22 cellular contexts compared by ENCODE assay signal in genomic region chr13:76397413-76397812, GRCh38.
DNase-seq lines count a peak whose midpoint lies in the region; ATAC-seq and TF ChIP-seq lines count a peak whose summit lies in the region.
"Had no signal": no experiment of that assay in that cellular context is flagged by ENCODE, and none has a peak within 500 bp of the region (broad histone marks: within the 10 kb centered on the region; RNA-seq: fewer than 3 reads in every experiment).

No MANE protein-coding gene starts in this region.

- intact Hi-C loops in activated CD8-positive, alpha-beta T cell treated with anti-CD3 and anti-CD28 coated beads for 36 hours (cut with micrococcal nuclease): no loop called here
- intact Hi-C loops in breast epithelium (cut with DNase I; ENCODE audit: low total_unique reads): no loop called here

- no peak overlapping the region for H3K27ac Mint-ChIP-seq in activated CD8-positive, alpha-beta T cell treated with anti-CD3 and anti-CD28 coated beads for 36 hours
- no peak overlapping the region for H3K27ac Mint-ChIP-seq in activated CD8-positive, alpha-beta T cell treated with anti-CD3 and anti-CD28 coated beads, Interleukin-2, amount 10 ng/mL, durations not matched to agents 7 days and 5 days
- H3K27ac Mint-ChIP-seq in T-helper 2 cell treated with Interferon-gamma antibody and Interleukin-4, amounts not matched to agents 5 μg/mL and 100 μg/mL, for 36 hours: peak overlapping the region; percentile 86
- peak overlapping the region; percentile 3 for H3K27ac Mint-ChIP-seq in nephron progenitor cell
- H3K27ac Mint-ChIP-seq: activated naive CD4-positive, alpha-beta T cell treated with anti-CD3 and anti-CD28 coated beads, Interleukin-2, amount 10 ng/mL, durations not matched to agents 7 days and 5 days had no signal

- H3K4me3 ChIP-seq in breast epithelium: no peak overlapping the region
- H3K4me3 ChIP-seq: HAP-1, heart left ventricle, upper lobe of right lung had no signal

- POLR2A ChIA-PET in activated CD8-positive, alpha-beta T cell treated with anti-CD3 and anti-CD28 coated beads for 36 hours (lab: Charles Lee): no interaction called here
- POLR2A ChIA-PET in activated CD8-positive, alpha-beta T cell treated with anti-CD3 and anti-CD28 coated beads, Interleukin-2, amount 10 ng/mL, durations not matched to agents 7 days and 5 days (lab: Charles Lee): interaction anchor here (0.6 kb wide), 1 partner anchor 840 kb away, joined by 4 read pairs; no protein-coding TSS in a partner anchor

- no peak for TF ChIP-seq CTCF in activated CD8-positive, alpha-beta T cell treated with anti-CD3 and anti-CD28 coated beads for 36 hours (IDR thresholded peaks at IDR 0.05)
- no peak for TF ChIP-seq CTCF in nephron progenitor cell (IDR thresholded peaks at IDR 0.05)
- TF ChIP-seq CTCF in breast epithelium (IDR thresholded peaks at IDR 0.05): no peak

- peaks cover 2% of the 10 kb centered on the region for H3K4me1 Mint-ChIP-seq in activated CD8-positive, alpha-beta T cell treated with anti-CD3 and anti-CD28 coated beads for 36 hours (ENCODE audit: low read depth)
- H3K4me1 Mint-ChIP-seq in activated CD8-positive, alpha-beta T cell treated with anti-CD3 and anti-CD28 coated beads, Interleukin-2, amount 10 ng/mL, durations not matched to agents 7 days and 5 days (ENCODE audit: low read depth): no peaks in the 10 kb centered on the region
- H3K4me1 Mint-ChIP-seq in T-helper 2 cell treated with Interferon-gamma antibody and Interleukin-4, amounts not matched to agents 5 μg/mL and 100 μg/mL, for 36 hours (ENCODE audit: low read depth): peaks cover 12% of the 10 kb centered on the region
- H3K4me1 Mint-ChIP-seq in nephron progenitor cell: peaks cover 25% of the 10 kb centered on the region
- H3K4me1 Mint-ChIP-seq: activated naive CD4-positive, alpha-beta T cell treated with anti-CD3 and anti-CD28 coated beads, Interleukin-2, amount 10 ng/mL, durations not matched to agents 7 days and 5 days had no signal

- DNase-seq in activated CD8-positive, alpha-beta T cell treated with anti-CD3 and anti-CD28 coated beads for 36 hours: peak; percentile 2
- no peak for DNase-seq in activated CD8-positive, alpha-beta T cell treated with anti-CD3 and anti-CD28 coated beads, Interleukin-2, amount 10 ng/mL, durations not matched to agents 7 days and 5 days
- DNase-seq in T-helper 2 cell treated with Interferon-gamma antibody and Interleukin-4, amounts not matched to agents 5 μg/mL and 100 μg/mL, for 36 hours (ENCODE audit: low spot score): peak; percentile 34
- no peak for DNase-seq in nephron progenitor cell
- no peak for DNase-seq in epidermal melanocyte (ENCODE audit: insufficient read length, low spot score)
- DNase-seq in breast epithelium (ENCODE audit: low spot score in 2 of 2): no peak
- no peak for DNase-seq in COLO829 (ENCODE audit: low spot score)
- DNase-seq: activated naive CD4-positive, alpha-beta T cell treated with anti-CD3 and anti-CD28 coated beads, Interleukin-2, amount 10 ng/mL, durations not matched to agents 7 days and 5 days; AML-193; COR-L47; GDM1; heart left ventricle; Kasumi-1; NCI-H1048; NCI-H1930; NCI-H526 treated with DMSO at 0.1 percent for 48 hours; substantia nigra; upper lobe of right lung had no signal

- no peaks in the 10 kb centered on the region for H3K36me3 Mint-ChIP-seq in activated CD8-positive, alpha-beta T cell treated with anti-CD3 and anti-CD28 coated beads for 36 hours (ENCODE audit: low read depth)
- H3K36me3 Mint-ChIP-seq in activated CD8-positive, alpha-beta T cell treated with anti-CD3 and anti-CD28 coated beads, Interleukin-2, amount 10 ng/mL, durations not matched to agents 7 days and 5 days (ENCODE audit: low read depth): no peaks in the 10 kb centered on the region
- no peaks in the 10 kb centered on the region for H3K36me3 Mint-ChIP-seq in T-helper 2 cell treated with Interferon-gamma antibody and Interleukin-4, amounts not matched to agents 5 μg/mL and 100 μg/mL, for 36 hours (ENCODE audit: low read depth)
- no peaks in the 10 kb centered on the region for H3K36me3 Mint-ChIP-seq in nephron progenitor cell (ENCODE audit: low read depth)
- H3K36me3 Mint-ChIP-seq: activated naive CD4-positive, alpha-beta T cell treated with anti-CD3 and anti-CD28 coated beads, Interleukin-2, amount 10 ng/mL, durations not matched to agents 7 days and 5 days had no signal

- H3K36me3 ChIP-seq in breast epithelium: no peaks in the 10 kb centered on the region
- H3K36me3 ChIP-seq: HAP-1, heart left ventricle, upper lobe of right lung had no signal

- CTCF ChIA-PET in activated CD8-positive, alpha-beta T cell treated with anti-CD3 and anti-CD28 coated beads for 36 hours (lab: Charles Lee): no interaction called here
- CTCF ChIA-PET in activated CD8-positive, alpha-beta T cell treated with anti-CD3 and anti-CD28 coated beads, Interleukin-2, amount 10 ng/mL, durations not matched to agents 7 days and 5 days (lab: Charles Lee): no interaction called here

- no peaks in the 10 kb centered on the region for H3K9me3 Mint-ChIP-seq in activated CD8-positive, alpha-beta T cell treated with anti-CD3 and anti-CD28 coated beads for 36 hours
- no peaks in the 10 kb centered on the region for H3K9me3 Mint-ChIP-seq in activated CD8-positive, alpha-beta T cell treated with anti-CD3 and anti-CD28 coated beads, Interleukin-2, amount 10 ng/mL, durations not matched to agents 7 days and 5 days (ENCODE audit: insufficient read depth)
- no peaks in the 10 kb centered on the region for H3K9me3 Mint-ChIP-seq in T-helper 2 cell treated with Interferon-gamma antibody and Interleukin-4, amounts not matched to agents 5 μg/mL and 100 μg/mL, for 36 hours
- peaks cover 4% of the 10 kb centered on the region for H3K9me3 Mint-ChIP-seq in nephron progenitor cell
- H3K9me3 Mint-ChIP-seq: activated naive CD4-positive, alpha-beta T cell treated with anti-CD3 and anti-CD28 coated beads, Interleukin-2, amount 10 ng/mL, durations not matched to agents 7 days and 5 days had no signal

- ATAC-seq in activated CD8-positive, alpha-beta T cell treated with anti-CD3 and anti-CD28 coated beads for 36 hours: peak; percentile 85
- no peak for ATAC-seq in activated CD8-positive, alpha-beta T cell treated with anti-CD3 and anti-CD28 coated beads, Interleukin-2, amount 10 ng/mL, durations not matched to agents 7 days and 5 days
- ATAC-seq in GM19351 (IDR thresholded peaks at IDR 0.05; ENCODE audit: unreplicated experiment): peak; percentile 52
- ATAC-seq: heart left ventricle, upper lobe of right lung had no signal

- no peaks in the 10 kb centered on the region for H3K27me3 Mint-ChIP-seq in activated CD8-positive, alpha-beta T cell treated with anti-CD3 and anti-CD28 coated beads for 36 hours
- H3K27me3 Mint-ChIP-seq in activated CD8-positive, alpha-beta T cell treated with anti-CD3 and anti-CD28 coated beads, Interleukin-2, amount 10 ng/mL, durations not matched to agents 7 days and 5 days (ENCODE audit: low read depth): no peaks in the 10 kb centered on the region
- H3K27me3 Mint-ChIP-seq in T-helper 2 cell treated with Interferon-gamma antibody and Interleukin-4, amounts not matched to agents 5 μg/mL and 100 μg/mL, for 36 hours (ENCODE audit: low read depth): no peaks in the 10 kb centered on the region
- H3K27me3 Mint-ChIP-seq in nephron progenitor cell (ENCODE audit: low read depth, poor library complexity): peaks cover 3% of the 10 kb centered on the region
- H3K27me3 Mint-ChIP-seq: activated naive CD4-positive, alpha-beta T cell treated with anti-CD3 and anti-CD28 coated beads, Interleukin-2, amount 10 ng/mL, durations not matched to agents 7 days and 5 days had no signal

- no peak for TF ChIP-seq POLR2A in breast epithelium (IDR thresholded peaks at IDR 0.05)

- no peaks in the 10 kb centered on the region for H3K27me3 ChIP-seq in breast epithelium
- H3K27me3 ChIP-seq: heart left ventricle, upper lobe of right lung had no signal

- H3K27ac ChIP-seq in breast epithelium: no peak overlapping the region
- H3K27ac ChIP-seq: heart left ventricle, RWPE1, upper lobe of right lung, VCaP had no signal

- H3K4me3 Mint-ChIP-seq in activated CD8-positive, alpha-beta T cell treated with anti-CD3 and anti-CD28 coated beads for 36 hours: no peak overlapping the region
- no peak overlapping the region for H3K4me3 Mint-ChIP-seq in activated CD8-positive, alpha-beta T cell treated with anti-CD3 and anti-CD28 coated beads, Interleukin-2, amount 10 ng/mL, durations not matched to agents 7 days and 5 days
- H3K4me3 Mint-ChIP-seq in T-helper 2 cell treated with Interferon-gamma antibody and Interleukin-4, amounts not matched to agents 5 μg/mL and 100 μg/mL, for 36 hours: peak overlapping the region; percentile 51
- peak overlapping the region; percentile 54 for H3K4me3 Mint-ChIP-seq in nephron progenitor cell
- H3K4me3 Mint-ChIP-seq: activated naive CD4-positive, alpha-beta T cell treated with anti-CD3 and anti-CD28 coated beads, Interleukin-2, amount 10 ng/mL, durations not matched to agents 7 days and 5 days had no signal

- no peaks in the 10 kb centered on the region for H3K9me3 ChIP-seq in breast epithelium
- H3K9me3 ChIP-seq: HAP-1, heart left ventricle, upper lobe of right lung had no signal

- H3K4me1 ChIP-seq in breast epithelium: no peaks in the 10 kb centered on the region
- H3K4me1 ChIP-seq: heart left ventricle, upper lobe of right lung had no signal

Comparison
In these comparisons a context has a peak if more than half of its experiments do, and no peak if none do; other contexts are left out.
1. DNase-seq: peak in activated CD8-positive, alpha-beta T cell treated with anti-CD3 and anti-CD28 coated beads for 36 hours (single experiment) and T-helper 2 cell treated with Interferon-gamma antibody and Interleukin-4, amounts not matched to agents 5 μg/mL and 100 μg/mL, for 36 hours (single experiment); none in activated CD8-positive, alpha-beta T cell treated with anti-CD3 and anti-CD28 coated beads, Interleukin-2, amount 10 ng/mL, durations not matched to agents 7 days and 5 days (single experiment), nephron progenitor cell (single experiment), epidermal melanocyte (single experiment), breast epithelium (0 of 2) and COLO829 (single experiment).
2. H3K27ac Mint-ChIP-seq: peak in T-helper 2 cell treated with Interferon-gamma antibody and Interleukin-4, amounts not matched to agents 5 μg/mL and 100 μg/mL, for 36 hours (single experiment) and nephron progenitor cell (single experiment); none in activated CD8-positive, alpha-beta T cell treated with anti-CD3 and anti-CD28 coated beads for 36 hours (single experiment) and activated CD8-positive, alpha-beta T cell treated with anti-CD3 and anti-CD28 coated beads, Interleukin-2, amount 10 ng/mL, durations not matched to agents 7 days and 5 days (single experiment).
3. H3K4me3 Mint-ChIP-seq: peak in T-helper 2 cell treated with Interferon-gamma antibody and Interleukin-4, amounts not matched to agents 5 μg/mL and 100 μg/mL, for 36 hours (single experiment) and nephron progenitor cell (single experiment); none in activated CD8-positive, alpha-beta T cell treated with anti-CD3 and anti-CD28 coated beads for 36 hours (single experiment) and activated CD8-positive, alpha-beta T cell treated with anti-CD3 and anti-CD28 coated beads, Interleukin-2, amount 10 ng/mL, durations not matched to agents 7 days and 5 days (single experiment).